8 cellular contexts compared by ENCODE assay signal in the genomic region with DNA sequence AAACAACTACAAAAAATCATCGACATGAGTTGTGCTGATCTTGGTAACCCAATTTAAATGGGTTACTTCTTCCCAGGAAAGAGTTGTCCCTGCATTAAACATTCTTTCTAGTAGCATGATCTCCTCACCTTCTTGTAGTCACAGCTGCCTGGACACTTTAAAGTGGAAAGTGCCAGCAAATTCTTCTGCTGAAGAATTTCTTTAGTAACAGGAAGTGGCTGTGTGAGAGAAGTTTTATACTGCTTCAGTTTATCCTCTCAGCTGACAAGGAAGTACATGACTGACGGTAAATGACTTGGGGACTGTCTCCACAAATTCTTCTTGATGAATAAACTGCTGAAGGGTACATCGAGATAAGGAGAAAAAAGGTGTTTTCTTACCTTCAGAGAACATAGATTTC. TPM values are rescaled to one million over a fixed set of nuclear protein-coding genes. Genes with fewer than 3 reads are reported as not detected.
DNase-seq lines count a peak whose midpoint lies in the region; ATAC-seq and TF ChIP-seq lines count a peak whose summit lies in the region.
"Had no signal": no experiment of that assay in that cellular context is flagged by ENCODE, and none has a peak within 500 bp of the region (broad histone marks: within the 10 kb centered on the region; RNA-seq: fewer than 3 reads in every experiment).

No MANE protein-coding gene starts in this region.

- ATAC-seq in psoas muscle = no peak

- peak overlapping the region; percentile 30 for H3K4me2 ChIP-seq in GM23248 (ENCODE audit: unreplicated experiment)

- H2AFZ ChIP-seq in GM23248 = peak overlapping the region; percentile 69

- peaks cover 4% of the 10 kb centered on the region for H3K4me1 ChIP-seq in GM23248 (ENCODE audit: insufficient read depth)
- no peaks in the 10 kb centered on the region for H3K4me1 ChIP-seq in psoas muscle

- H3K27ac ChIP-seq in GM23248 (no peak overlapping the region), psoas muscle (no peak overlapping the region)

- H3K36me3 ChIP-seq in GM23248 (ENCODE audit: low read depth) (no peaks in the 10 kb centered on the region), psoas muscle (ENCODE audit: insufficient read depth in 1 of 2, low read depth in 1 of 2) (no peaks in the 10 kb centered on the region)

- 0 out of 2 replicates have a peak, but pooled peaks cover 7% of the 10 kb centered on the region for H3F3A ChIP-seq in GM23248 (ENCODE audit: insufficient read depth)

- no peak overlapping the region for H3K9ac ChIP-seq in GM23248

- in situ Hi-C loops in GM23248 (cut with MboI) = no loop called here

- no peak overlapping the region for H3K4me3 ChIP-seq in GM23248
- H3K4me3 ChIP-seq in epithelial cell of esophagus (ENCODE audit: low read length) = no peak overlapping the region
- no peak overlapping the region for H3K4me3 ChIP-seq in psoas muscle

- peak; percentile 14 for DNase-seq in GM23248
- peak; percentile 55 for DNase-seq in OCI-M1 (lab: John Stamatoyannopoulos, UW)
- peak; percentile 13 for DNase-seq in epithelial cell of esophagus (ENCODE audit: low read depth)
- DNase-seq in smooth muscle cell of the brain vasculature (ENCODE audit: low read depth, low spot score) = peak; percentile 7
- no peak for DNase-seq in cerebellum (ENCODE audit: low spot score)
- no peak for DNase-seq in psoas muscle
- no peak for DNase-seq in germinal center (ENCODE audit: low spot score)
- DNase-seq: NCI-H1092 had no signal

- WGBS in GM23248 (ENCODE audit: low coverage in 1 of 2, low lambda C conversion rate in 2 of 2, missing lambda C conversion rate in 2 of 2), 2 experiments = 75 to 83% methylated on average over 3 of the region's 3 CpGs
- WGBS in psoas muscle, 3 donors = 62 to 69% (median 64%) methylated on average over 3 of the region's 3 CpGs

- TF ChIP-seq CTCF in epithelial cell of esophagus (IDR thresholded peaks at IDR 0.05; ENCODE audit: insufficient read depth, low read depth, low read length, missing control alignments) (no peak), psoas muscle (IDR thresholded peaks at IDR 0.05) (no peak)

- intact Hi-C loops in psoas muscle (cut with DNase I) = no loop called here

- H3K27me3 ChIP-seq in GM23248 (replicated peaks; ENCODE audit: insufficient read depth) = no peaks in the 10 kb centered on the region
- H3K27me3 ChIP-seq in psoas muscle (ENCODE audit: insufficient read depth in 3 of 3, low read length in 2 of 3) = no peaks in the 10 kb centered on the region

- H3K9me2 ChIP-seq in GM23248 (ENCODE audit: insufficient read depth) = no peaks in the 10 kb centered on the region

- no peaks in the 10 kb centered on the region for H4K20me1 ChIP-seq in GM23248 (ENCODE audit: insufficient read depth)

- no peaks in the 10 kb centered on the region for H3K79me2 ChIP-seq in GM23248 (ENCODE audit: insufficient read depth)

- no peaks in the 10 kb centered on the region for H3K9me3 ChIP-seq in GM23248 (ENCODE audit: low read depth)
- no peaks in the 10 kb centered on the region for H3K9me3 ChIP-seq in psoas muscle

RNA-seq across cellular contexts. Expression of gene TNIP3, which starts 18.2 kb away (rescaled TPM):
- total RNA-seq in GM23248 (2014; rRNA removed; shearing (Covaris generic)) = 0.76 and 1.4 TPM in 2 replicates
- polyA plus RNA-seq in GM23248 (2016; fragmentation: Nextera tagmentation; extraction: Ambion mirVana) (2.2 TPM in 2 replicates), psoas muscle (not detected)
- total RNA-seq in cerebellum (0.73 TPM), psoas muscle (not detected)

Comparison
In these comparisons a context has a peak if more than half of its experiments do, and no peak if none do; other contexts are left out.
1. DNase-seq: peak in GM23248 (single experiment), OCI-M1 (single experiment), epithelial cell of esophagus (single experiment) and smooth muscle cell of the brain vasculature (single experiment); none in cerebellum (single experiment), psoas muscle (0 of 2) and germinal center (single experiment).